ENCODE assay signal across 9 cellular contexts in genomic region chr10:5411941-5412276, GRCh38. TPM values are rescaled to one million over a fixed set of nuclear protein-coding genes. Genes with fewer than 3 reads are reported as not detected.
DNase-seq lines count a peak whose midpoint lies in the region; ATAC-seq, FAIRE-seq and TF ChIP-seq lines count a peak whose summit lies in the region.
"Had no signal": no experiment of that assay in that cellular context is flagged by ENCODE, and none has a peak within 500 bp of the region (broad histone marks: within the 10 kb centered on the region; RNA-seq: fewer than 3 reads in every experiment).

No MANE protein-coding gene starts in this region.

- peak overlapping the region; percentile 67 for H3K4me3 ChIP-seq in astrocyte (ENCODE audit: insufficient read depth, low read depth, low read length)

- DNase-seq in AG20443 (ENCODE audit: low spot score) (peak; percentile 12), astrocyte (ENCODE audit: low read depth) (no peak), naive B cell (no peak), GM10248 (ENCODE audit: extremely low spot score) (no peak), NCI-H1694 (lab: John Stamatoyannopoulos, UW) (no peak), NOMO-1 treated with DMSO at 0.1 percent for 48 hours (lab: John Stamatoyannopoulos, UW; ENCODE audit: unreplicated experiment) (no peak)
- no peak for DNase-seq in effector CD8-positive, alpha-beta T cell (lab: John Stamatoyannopoulos, UW)

- ATAC-seq in HG03135 (IDR thresholded peaks at IDR 0.05; ENCODE audit: unreplicated experiment): peak; percentile 7
- no peak for ATAC-seq in naive B cell (ENCODE audit: low read depth in 2 of 2)

- no peaks in the 10 kb centered on the region for H3K27me3 Mint-ChIP-seq in astrocyte (ENCODE audit: low read depth, unreplicated experiment)
- peaks cover 14 to 26% (median 17%) of the 10 kb centered on the region in 3 donors for H3K27me3 Mint-ChIP-seq in naive B cell

- peak overlapping the region; percentile 77 for H3K4me3 Mint-ChIP-seq in astrocyte (ENCODE audit: unreplicated experiment)
- H3K4me3 Mint-ChIP-seq in naive B cell: peak overlapping the region in 6 of 8 donors; percentile 73 to 91 (median 88)

- H3K4me1 Mint-ChIP-seq in astrocyte (ENCODE audit: low read depth, unreplicated experiment) (no peaks in the 10 kb centered on the region), naive B cell (peaks cover 0 to 5% (median 0%) of the 10 kb centered on the region in 3 donors)

- CTCF ChIA-PET in GM10248 (lab: Yijun Ruan, JAX): interaction anchor here (1.0 to 1.4 kb wide), 3 partner anchors 12 to 50 kb away, joined by 3 to 5 read pairs (median 3); no protein-coding TSS in a partner anchor

- no peak overlapping the region for H3K27ac ChIP-seq in astrocyte (ENCODE audit: low read depth, low read length)

- FAIRE-seq in astrocyte (lab: Jason Lieb, UNC): no peak

- H3K9me3 Mint-ChIP-seq in astrocyte (ENCODE audit: unreplicated experiment) (no peaks in the 10 kb centered on the region), naive B cell (peaks cover 0 to 15% (median 0%) of the 10 kb centered on the region in 7 donors)

- H3K27ac Mint-ChIP-seq in astrocyte (ENCODE audit: unreplicated experiment) (no peak overlapping the region), naive B cell (no peak overlapping the region)

- no peaks in the 10 kb centered on the region for H3K4me1 ChIP-seq in astrocyte (ENCODE audit: insufficient read depth, low read length)

- H3K36me3 ChIP-seq in astrocyte (ENCODE audit: insufficient read depth, low read length): no peaks in the 10 kb centered on the region

- H3K36me3 Mint-ChIP-seq in astrocyte (ENCODE audit: low read depth, unreplicated experiment) (no peaks in the 10 kb centered on the region), naive B cell (peaks cover 0 to 4% of the 10 kb centered on the region in 2 donors)

- H3K9me3 ChIP-seq in astrocyte (ENCODE audit: insufficient read depth, low read depth, low read length): no peaks in the 10 kb centered on the region

- no peaks in the 10 kb centered on the region for H3K27me3 ChIP-seq in astrocyte (ENCODE audit: insufficient read depth, low read length)

- no peaks in the 10 kb centered on the region for H4K20me1 ChIP-seq in astrocyte (ENCODE audit: insufficient read depth, low read length)

- POLR2A ChIA-PET in GM10248 (lab: Yijun Ruan, JAX): no interaction called here

- no peak for TF ChIP-seq CTCF in astrocyte (IDR thresholded peaks at IDR 0.05; ENCODE audit: insufficient read depth, low read depth, low read length)
- TF ChIP-seq CTCF in GM10248 (IDR thresholded peaks at IDR 0.05; ENCODE audit: control extremely low read depth, extremely low read depth, low read depth, missing control alignments): no peak

- H2AFZ ChIP-seq in astrocyte (ENCODE audit: low read depth, low read length): peak overlapping the region; percentile 89

- H3K9ac ChIP-seq in astrocyte (ENCODE audit: low read length): peak overlapping the region; percentile 85

- peaks cover 43% of the 10 kb centered on the region for H3K79me2 ChIP-seq in astrocyte (ENCODE audit: insufficient read depth, low read length)

- H3K4me2 ChIP-seq in astrocyte (ENCODE audit: low read length): peak overlapping the region; percentile 84

RNA-seq across cellular contexts. Expression of gene NET1, which starts 0.4 kb away (rescaled TPM):
- total RNA-seq in astrocyte: 31.5 and 43.5 TPM in 2 replicates
- 1 to 10 TPM in 5 of 6 donors, not detected in 1; 3.7 to 6.0 (median 4.2) TPM for polyA plus RNA-seq in naive B cell (ENCODE audit: low read depth in 6 of 6)

RNA-seq across cellular contexts. Expression of gene TUBAL3, which starts 7.3 kb away (rescaled TPM):
- not detected in 2 replicates for total RNA-seq in astrocyte
- polyA plus RNA-seq in naive B cell (ENCODE audit: low read depth in 6 of 6): not detected
- total RNA-seq: activated CD8-positive, alpha-beta memory T cell treated with anti-CD3 and anti-CD28 coated beads for 36 hours had no signal

RNA-seq across cellular contexts. Expression of gene UCN3, which starts 47.1 kb away (rescaled TPM):
- not detected in 2 replicates for total RNA-seq in astrocyte
- polyA plus RNA-seq in naive B cell (ENCODE audit: low read depth in 6 of 6): not detected
- total RNA-seq: activated CD8-positive, alpha-beta memory T cell treated with anti-CD3 and anti-CD28 coated beads for 36 hours had no signal
